In the genomic region with DNA sequence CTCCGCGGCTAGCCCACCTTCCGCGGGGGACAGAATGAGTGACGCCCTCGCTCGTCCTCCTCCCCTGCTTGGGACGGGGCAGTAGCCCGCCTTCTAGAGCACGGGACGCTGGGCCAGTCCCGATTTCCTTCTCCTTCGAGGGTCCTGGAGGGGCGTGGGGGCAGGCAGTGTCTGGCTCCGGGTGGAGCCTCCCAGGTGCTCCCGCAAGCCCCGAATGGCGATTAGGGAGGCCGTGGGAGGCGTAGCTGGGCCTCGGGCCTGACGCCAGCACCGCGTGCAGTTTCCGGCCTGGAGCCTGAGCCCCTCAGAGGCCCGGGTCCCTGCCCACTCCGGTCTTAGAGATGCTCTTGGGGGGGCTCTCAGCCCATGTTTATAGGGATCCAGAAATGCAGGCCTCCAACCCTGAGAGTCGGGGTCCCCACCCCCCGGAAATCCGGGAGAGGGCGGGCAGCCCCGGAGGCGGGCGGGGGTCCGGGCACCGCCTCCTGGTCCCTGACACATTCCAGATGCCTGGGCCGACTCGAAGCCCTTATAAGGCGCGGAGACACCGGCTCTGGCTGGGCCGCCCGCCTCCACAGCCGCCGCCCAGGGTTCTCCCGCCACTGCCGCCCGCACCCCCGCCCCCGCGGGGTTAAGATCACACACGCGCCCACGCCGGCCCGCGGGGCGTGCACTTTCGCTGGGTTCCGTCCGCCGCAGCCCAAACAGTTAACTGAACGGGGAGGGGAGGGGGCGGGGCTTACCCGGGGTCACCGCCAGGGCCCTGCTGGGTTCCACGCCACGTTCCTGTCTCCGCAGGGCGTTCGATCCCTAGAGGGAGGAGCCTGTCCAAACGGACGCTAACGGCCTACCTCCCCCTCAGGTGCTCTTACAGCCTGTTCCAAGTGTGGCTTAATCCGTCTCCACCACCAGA, we compare ENCODE assay signal across 1 cellular context.
TF ChIP-seq lines count a peak whose summit lies in the region.

No MANE protein-coding gene starts in this region.

TF ChIP-seq in GM23338, 12 proteins besides CTCF, POLR2A, EP300 and RAD21 (continued from another document):
- TF ChIP-seq CREB1 (CRISPR knock-in tag; IDR thresholded peaks at IDR 0.05; ENCODE audit: low read depth) = peak; percentile 18; the same call in 1 of the 2 replicates
- TF ChIP-seq, protein P1, sequence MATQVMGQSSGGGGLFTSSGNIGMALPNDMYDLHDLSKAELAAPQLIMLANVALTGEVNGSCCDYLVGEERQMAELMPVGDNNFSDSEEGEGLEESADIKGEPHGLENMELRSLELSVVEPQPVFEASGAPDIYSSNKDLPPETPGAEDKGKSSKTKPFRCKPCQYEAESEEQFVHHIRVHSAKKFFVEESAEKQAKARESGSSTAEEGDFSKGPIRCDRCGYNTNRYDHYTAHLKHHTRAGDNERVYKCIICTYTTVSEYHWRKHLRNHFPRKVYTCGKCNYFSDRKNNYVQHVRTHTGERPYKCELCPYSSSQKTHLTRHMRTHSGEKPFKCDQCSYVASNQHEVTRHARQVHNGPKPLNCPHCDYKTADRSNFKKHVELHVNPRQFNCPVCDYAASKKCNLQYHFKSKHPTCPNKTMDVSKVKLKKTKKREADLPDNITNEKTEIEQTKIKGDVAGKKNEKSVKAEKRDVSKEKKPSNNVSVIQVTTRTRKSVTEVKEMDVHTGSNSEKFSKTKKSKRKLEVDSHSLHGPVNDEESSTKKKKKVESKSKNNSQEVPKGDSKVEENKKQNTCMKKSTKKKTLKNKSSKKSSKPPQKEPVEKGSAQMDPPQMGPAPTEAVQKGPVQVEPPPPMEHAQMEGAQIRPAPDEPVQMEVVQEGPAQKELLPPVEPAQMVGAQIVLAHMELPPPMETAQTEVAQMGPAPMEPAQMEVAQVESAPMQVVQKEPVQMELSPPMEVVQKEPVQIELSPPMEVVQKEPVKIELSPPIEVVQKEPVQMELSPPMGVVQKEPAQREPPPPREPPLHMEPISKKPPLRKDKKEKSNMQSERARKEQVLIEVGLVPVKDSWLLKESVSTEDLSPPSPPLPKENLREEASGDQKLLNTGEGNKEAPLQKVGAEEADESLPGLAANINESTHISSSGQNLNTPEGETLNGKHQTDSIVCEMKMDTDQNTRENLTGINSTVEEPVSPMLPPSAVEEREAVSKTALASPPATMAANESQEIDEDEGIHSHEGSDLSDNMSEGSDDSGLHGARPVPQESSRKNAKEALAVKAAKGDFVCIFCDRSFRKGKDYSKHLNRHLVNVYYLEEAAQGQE (IDR thresholded peaks at IDR 0.05; ENCODE audit: unreplicated experiment) = no peak
- TF ChIP-seq, protein P2, sequence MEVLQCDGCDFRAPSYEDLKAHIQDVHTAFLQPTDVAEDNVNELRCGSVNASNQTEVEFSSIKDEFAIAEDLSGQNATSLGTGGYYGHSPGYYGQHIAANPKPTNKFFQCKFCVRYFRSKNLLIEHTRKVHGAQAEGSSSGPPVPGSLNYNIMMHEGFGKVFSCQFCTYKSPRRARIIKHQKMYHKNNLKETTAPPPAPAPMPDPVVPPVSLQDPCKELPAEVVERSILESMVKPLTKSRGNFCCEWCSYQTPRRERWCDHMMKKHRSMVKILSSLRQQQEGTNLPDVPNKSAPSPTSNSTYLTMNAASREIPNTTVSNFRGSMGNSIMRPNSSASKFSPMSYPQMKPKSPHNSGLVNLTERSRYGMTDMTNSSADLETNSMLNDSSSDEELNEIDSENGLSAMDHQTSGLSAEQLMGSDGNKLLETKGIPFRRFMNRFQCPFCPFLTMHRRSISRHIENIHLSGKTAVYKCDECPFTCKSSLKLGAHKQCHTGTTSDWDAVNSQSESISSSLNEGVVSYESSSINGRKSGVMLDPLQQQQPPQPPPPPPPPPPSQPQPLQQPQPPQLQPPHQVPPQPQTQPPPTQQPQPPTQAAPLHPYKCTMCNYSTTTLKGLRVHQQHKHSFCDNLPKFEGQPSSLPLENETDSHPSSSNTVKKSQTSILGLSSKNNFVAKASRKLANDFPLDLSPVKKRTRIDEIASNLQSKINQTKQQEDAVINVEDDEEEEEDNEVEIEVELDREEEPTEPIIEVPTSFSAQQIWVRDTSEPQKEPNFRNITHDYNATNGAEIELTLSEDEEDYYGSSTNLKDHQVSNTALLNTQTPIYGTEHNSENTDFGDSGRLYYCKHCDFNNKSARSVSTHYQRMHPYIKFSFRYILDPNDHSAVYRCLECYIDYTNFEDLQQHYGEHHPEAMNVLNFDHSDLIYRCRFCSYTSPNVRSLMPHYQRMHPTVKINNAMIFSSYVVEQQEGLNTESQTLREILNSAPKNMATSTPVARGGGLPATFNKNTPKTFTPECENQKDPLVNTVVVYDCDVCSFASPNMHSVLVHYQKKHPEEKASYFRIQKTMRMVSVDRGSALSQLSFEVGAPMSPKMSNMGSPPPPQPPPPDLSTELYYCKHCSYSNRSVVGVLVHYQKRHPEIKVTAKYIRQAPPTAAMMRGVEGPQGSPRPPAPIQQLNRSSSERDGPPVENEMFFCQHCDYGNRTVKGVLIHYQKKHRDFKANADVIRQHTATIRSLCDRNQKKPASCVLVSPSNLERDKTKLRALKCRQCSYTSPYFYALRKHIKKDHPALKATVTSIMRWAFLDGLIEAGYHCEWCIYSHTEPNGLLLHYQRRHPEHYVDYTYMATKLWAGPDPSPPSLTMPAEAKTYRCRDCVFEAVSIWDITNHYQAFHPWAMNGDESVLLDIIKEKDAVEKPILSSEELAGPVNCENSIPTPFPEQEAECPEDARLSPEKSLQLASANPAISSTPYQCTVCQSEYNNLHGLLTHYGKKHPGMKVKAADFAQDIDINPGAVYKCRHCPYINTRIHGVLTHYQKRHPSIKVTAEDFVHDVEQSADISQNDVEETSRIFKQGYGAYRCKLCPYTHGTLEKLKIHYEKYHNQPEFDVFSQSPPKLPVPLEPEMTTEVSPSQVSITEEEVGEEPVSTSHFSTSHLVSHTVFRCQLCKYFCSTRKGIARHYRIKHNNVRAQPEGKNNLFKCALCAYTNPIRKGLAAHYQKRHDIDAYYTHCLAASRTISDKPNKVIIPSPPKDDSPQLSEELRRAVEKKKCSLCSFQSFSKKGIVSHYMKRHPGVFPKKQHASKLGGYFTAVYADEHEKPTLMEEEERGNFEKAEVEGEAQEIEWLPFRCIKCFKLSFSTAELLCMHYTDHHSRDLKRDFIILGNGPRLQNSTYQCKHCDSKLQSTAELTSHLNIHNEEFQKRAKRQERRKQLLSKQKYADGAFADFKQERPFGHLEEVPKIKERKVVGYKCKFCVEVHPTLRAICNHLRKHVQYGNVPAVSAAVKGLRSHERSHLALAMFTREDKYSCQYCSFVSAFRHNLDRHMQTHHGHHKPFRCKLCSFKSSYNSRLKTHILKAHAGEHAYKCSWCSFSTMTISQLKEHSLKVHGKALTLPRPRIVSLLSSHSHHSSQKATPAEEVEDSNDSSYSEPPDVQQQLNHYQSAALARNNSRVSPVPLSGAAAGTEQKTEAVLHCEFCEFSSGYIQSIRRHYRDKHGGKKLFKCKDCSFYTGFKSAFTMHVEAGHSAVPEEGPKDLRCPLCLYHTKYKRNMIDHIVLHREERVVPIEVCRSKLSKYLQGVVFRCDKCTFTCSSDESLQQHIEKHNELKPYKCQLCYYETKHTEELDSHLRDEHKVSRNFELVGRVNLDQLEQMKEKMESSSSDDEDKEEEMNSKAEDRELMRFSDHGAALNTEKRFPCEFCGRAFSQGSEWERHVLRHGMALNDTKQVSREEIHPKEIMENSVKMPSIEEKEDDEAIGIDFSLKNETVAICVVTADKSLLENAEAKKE (CRISPR knock-in tag; IDR thresholded peaks at IDR 0.05) = no peak
- peak; percentile 25; the same call in 1 of the 2 replicates for TF ChIP-seq POLR2AphosphoS5 (IDR thresholded peaks at IDR 0.05; ENCODE audit: low read depth)
TF ChIP-seq in GM23338: peak in this region for 2.
